ENCODE assay signal across 16 cellular contexts in genomic region chr20:16760431-16761304, GRCh38. TPM values are rescaled to one million over a fixed set of nuclear protein-coding genes. Genes with fewer than 3 reads are reported as not detected.
DNase-seq lines count a peak whose midpoint lies in the region; ATAC-seq, FAIRE-seq and TF ChIP-seq lines count a peak whose summit lies in the region.
"Had no signal": no experiment of that assay in that cellular context is flagged by ENCODE, and none has a peak within 500 bp of the region (broad histone marks: within the 10 kb centered on the region; RNA-seq: fewer than 3 reads in every experiment).

No MANE protein-coding gene starts in this region.

- no peak overlapping the region for H2BK120ac ChIP-seq in mesendoderm (ENCODE audit: low read depth, low read length)

- no peak overlapping the region for H2BK5ac ChIP-seq in mesendoderm (ENCODE audit: low read length)

- H3K27ac Mint-ChIP-seq in astrocyte (ENCODE audit: unreplicated experiment), result peak overlapping the region; percentile 36
- H3K27ac Mint-ChIP-seq: activated B cell treated with CpG ODN at 0.5 μM for 24 hours; activated naive CD4-positive, alpha-beta T cell treated with anti-CD3 and anti-CD28 coated beads, Interleukin-2, amount 50 U/mL, for 24 hours had no signal

- H3K4me3 Mint-ChIP-seq in astrocyte (ENCODE audit: unreplicated experiment), result no peak overlapping the region
- H3K4me3 Mint-ChIP-seq: activated B cell treated with CpG ODN at 0.5 μM for 24 hours; activated naive CD4-positive, alpha-beta T cell treated with anti-CD3 and anti-CD28 coated beads, Interleukin-2, amount 50 U/mL, for 24 hours had no signal

- H3K4me1 ChIP-seq in right atrium auricular region, result peaks cover 0 to 7% of the 10 kb centered on the region in 2 donors
- H3K4me1 ChIP-seq in astrocyte (ENCODE audit: insufficient read depth, low read length), result no peaks in the 10 kb centered on the region
- H3K4me1 ChIP-seq in mesendoderm (ENCODE audit: control insufficient read depth, low read depth, low read length), result no peaks in the 10 kb centered on the region

- H3K4me1 Mint-ChIP-seq in astrocyte (ENCODE audit: low read depth, unreplicated experiment), result peaks cover 9% of the 10 kb centered on the region
- H3K4me1 Mint-ChIP-seq: activated B cell treated with CpG ODN at 0.5 μM for 24 hours; activated naive CD4-positive, alpha-beta T cell treated with anti-CD3 and anti-CD28 coated beads, Interleukin-2, amount 50 U/mL, for 24 hours had no signal

- H3K27me3 ChIP-seq in right atrium auricular region (no peaks in the 10 kb centered on the region), astrocyte (ENCODE audit: insufficient read depth, low read length) (peaks cover 9% of the 10 kb centered on the region), mesendoderm (ENCODE audit: insufficient read depth, low read length, poor library complexity) (no peaks in the 10 kb centered on the region)

- no peak overlapping the region for H4K5ac ChIP-seq in mesendoderm (ENCODE audit: low read length)

- H3K79me1 ChIP-seq in mesendoderm (ENCODE audit: low read length), result no peaks in the 10 kb centered on the region

- H3K9ac ChIP-seq in astrocyte (ENCODE audit: low read length), result no peak overlapping the region
- peak overlapping the region; percentile 11 for H3K9ac ChIP-seq in mesendoderm (ENCODE audit: low read length)

- H3K27me3 Mint-ChIP-seq in astrocyte (ENCODE audit: low read depth, unreplicated experiment), result peaks cover 5% of the 10 kb centered on the region
- H3K27me3 Mint-ChIP-seq: activated naive CD4-positive, alpha-beta T cell treated with anti-CD3 and anti-CD28 coated beads, Interleukin-2, amount 50 U/mL, for 24 hours had no signal

- no peaks in the 10 kb centered on the region for H3K36me3 Mint-ChIP-seq in astrocyte (ENCODE audit: low read depth, unreplicated experiment)
- H3K36me3 Mint-ChIP-seq: activated naive CD4-positive, alpha-beta T cell treated with anti-CD3 and anti-CD28 coated beads, Interleukin-2, amount 50 U/mL, for 24 hours had no signal

- intact Hi-C loops in left ventricle myocardium superior (cut with micrococcal nuclease), result no loop called here

- H3K56ac ChIP-seq in mesendoderm (ENCODE audit: low read length), result no peak overlapping the region

- TF ChIP-seq CTCF in right atrium auricular region (IDR thresholded peaks at IDR 0.05) (no peak), astrocyte (IDR thresholded peaks at IDR 0.05; ENCODE audit: insufficient read depth, low read depth, low read length) (no peak)

- no peak overlapping the region for H3K23ac ChIP-seq in mesendoderm (ENCODE audit: low read length)

- no peak overlapping the region for H3K4ac ChIP-seq in mesendoderm (ENCODE audit: low read depth, low read length)

- no peaks in the 10 kb centered on the region for H3K9me3 ChIP-seq in right atrium auricular region
- no peaks in the 10 kb centered on the region for H3K9me3 ChIP-seq in astrocyte (ENCODE audit: insufficient read depth, low read depth, low read length)
- H3K9me3 ChIP-seq: heart left ventricle, neutrophil had no signal

- DNase-seq in left ventricle myocardium superior (no peak), right atrium auricular region (ENCODE audit: low spot score) (no peak), astrocyte (ENCODE audit: low read depth) (no peak), mesendoderm (peak; percentile 21), amniotic stem cell (lab: John Stamatoyannopoulos, UW) (no peak), CD1c-positive myeloid dendritic cell (ENCODE audit: extremely low spot score) (no peak), NCI-H510A (lab: John Stamatoyannopoulos, UW) (no peak)
- DNase-seq: activated B cell treated with CpG ODN at 0.5 μM for 24 hours, spleen had no signal

- no peak overlapping the region for H4K8ac ChIP-seq in mesendoderm (ENCODE audit: low read depth, low read length)

- no peaks in the 10 kb centered on the region for H4K20me1 ChIP-seq in astrocyte (ENCODE audit: insufficient read depth, low read length)

- no peak overlapping the region for H2AFZ ChIP-seq in astrocyte (ENCODE audit: low read depth, low read length)

- H3K4me3 ChIP-seq in right atrium auricular region, result no peak overlapping the region
- no peak overlapping the region for H3K4me3 ChIP-seq in astrocyte (ENCODE audit: insufficient read depth, low read depth, low read length)
- H3K4me3 ChIP-seq in mesendoderm (ENCODE audit: low read length), result no peak overlapping the region
- H3K4me3 ChIP-seq: heart left ventricle, spleen had no signal

- no CpG with 5 or more reads among the region's 11 CpGs for WGBS in mesendoderm (ENCODE audit: extremely low coverage, insufficient coverage, low lambda C conversion rate)

- peak; percentile 13 for ATAC-seq in left ventricle myocardium superior
- no peak for ATAC-seq in HG02884 (IDR thresholded peaks at IDR 0.05; ENCODE audit: unreplicated experiment)

- H3K9me3 Mint-ChIP-seq in astrocyte (ENCODE audit: unreplicated experiment), result no peaks in the 10 kb centered on the region
- H3K9me3 Mint-ChIP-seq: activated B cell treated with CpG ODN at 0.5 μM for 24 hours; activated naive CD4-positive, alpha-beta T cell treated with anti-CD3 and anti-CD28 coated beads, Interleukin-2, amount 50 U/mL, for 24 hours had no signal

- H3K4me2 ChIP-seq in astrocyte (ENCODE audit: low read length) (peak overlapping the region; percentile 31), mesendoderm (ENCODE audit: low read length) (no peak overlapping the region)

- no peaks in the 10 kb centered on the region for H3K36me3 ChIP-seq in right atrium auricular region
- no peaks in the 10 kb centered on the region for H3K36me3 ChIP-seq in astrocyte (ENCODE audit: insufficient read depth, low read length)
- H3K36me3 ChIP-seq in mesendoderm (ENCODE audit: control insufficient read depth, insufficient read depth, low read length), result no peaks in the 10 kb centered on the region
- H3K36me3 ChIP-seq: heart left ventricle, neutrophil, spleen had no signal

- H3K79me2 ChIP-seq in astrocyte (ENCODE audit: insufficient read depth, low read length) (no peaks in the 10 kb centered on the region), mesendoderm (ENCODE audit: control insufficient read depth, insufficient read depth, low read length) (no peaks in the 10 kb centered on the region)

- H2AK5ac ChIP-seq in mesendoderm (ENCODE audit: low read length), result no peak overlapping the region

- no peak overlapping the region for H3K18ac ChIP-seq in mesendoderm (ENCODE audit: low read length)

- H2BK15ac ChIP-seq in mesendoderm (replicated peaks; ENCODE audit: low read depth), result no peak overlapping the region

- H3K27ac ChIP-seq in right atrium auricular region, result no peak overlapping the region
- no peak overlapping the region for H3K27ac ChIP-seq in astrocyte (ENCODE audit: low read depth, low read length)
- H3K27ac ChIP-seq in mesendoderm (ENCODE audit: low read depth, low read length), result no peak overlapping the region
- H3K27ac ChIP-seq: heart left ventricle, neutrophil, spleen had no signal

- no peak for FAIRE-seq in astrocyte (lab: Jason Lieb, UNC)

RNA-seq across cellular contexts. Expression of gene OTOR, which starts 12.5 kb away (rescaled TPM):
- total RNA-seq in left ventricle myocardium superior, result not detected
- total RNA-seq in right atrium auricular region, result not detected
- not detected in 2 replicates for total RNA-seq in astrocyte
- polyA plus RNA-seq in mesendoderm (2013, experiment 1 of 2), result 0.03 TPM
- polyA plus RNA-seq in mesendoderm (2013, experiment 2 of 2), result 0.04 TPM
- total RNA-seq: activated B cell treated with CpG ODN at 0.5 μM for 24 hours, endothelial cell of umbilical vein, heart left ventricle, liver, SK-MEL-5, spleen had no signal
- polyA plus RNA-seq: endothelial cell of umbilical vein, heart left ventricle, liver, spleen had no signal

RNA-seq across cellular contexts. Expression of gene SNRPB2, which starts 30.8 kb away (rescaled TPM):
- total RNA-seq in left ventricle myocardium superior (34.2 TPM), right atrium auricular region (10 to 100 TPM; 21.4 to 25.3 TPM), astrocyte (70.7 and 76.3 TPM in 2 replicates)
- polyA plus RNA-seq in mesendoderm (2013, experiment 1 of 2), result 216 TPM
- 214 TPM for polyA plus RNA-seq in mesendoderm (2013, experiment 2 of 2)
